In the genomic region with DNA sequence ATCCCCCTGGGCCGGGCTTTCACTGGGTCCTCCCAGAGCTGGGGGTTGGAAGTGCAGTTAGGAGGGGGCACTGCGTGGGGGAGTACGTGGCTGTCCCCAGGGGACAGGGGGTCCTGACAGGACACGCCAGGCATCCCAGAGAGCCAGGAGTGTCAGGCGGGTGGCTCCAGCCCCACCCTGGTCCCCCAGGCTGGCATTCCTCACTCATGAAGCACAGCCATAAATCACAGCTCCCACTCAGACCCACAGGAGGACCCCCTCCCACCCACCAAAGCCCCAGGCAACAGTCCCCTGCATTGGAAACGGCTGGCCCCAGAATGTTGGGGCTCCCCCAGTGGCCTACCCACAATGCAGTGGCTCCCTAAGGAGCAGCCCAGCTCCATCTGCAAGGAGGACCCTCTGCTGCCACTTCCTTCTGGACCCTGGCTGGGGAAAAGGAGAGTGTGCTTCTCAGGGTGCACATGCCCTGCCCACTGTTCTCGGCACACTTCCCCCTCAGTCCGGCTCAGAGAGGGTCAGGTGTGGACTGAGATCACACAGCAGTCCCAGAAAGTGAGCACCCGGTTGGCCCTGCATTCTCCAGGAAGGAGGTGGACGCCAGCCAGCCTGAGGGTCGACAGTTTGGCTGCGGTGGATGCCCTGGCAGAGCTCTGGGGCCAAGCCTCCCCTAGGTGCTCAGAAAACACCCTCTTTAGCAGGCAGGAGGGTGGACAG, we compare ENCODE assay signal across 2 cellular contexts.
TF ChIP-seq lines count a peak whose summit lies in the region.

No MANE protein-coding gene starts in this region.

TF ChIP-seq in GM23338, 12 proteins besides CTCF, POLR2A, EP300 and RAD21:
- no peak for TF ChIP-seq NANOG (IDR thresholded peaks at IDR 0.05; ENCODE audit: borderline replicate concordance)

TF ChIP-seq in K562, 482 proteins besides CTCF, POLR2A, EP300 and RAD21:
- TF ChIP-seq KHSRP (IDR thresholded peaks at IDR 0.05), result no peak
- TF ChIP-seq TRIM24 (IDR thresholded peaks at IDR 0.05), result no peak
- peak; percentile 22 for TF ChIP-seq RBM25 (IDR thresholded peaks at IDR 0.05; ENCODE audit: low read depth, low read length, severe bottlenecking)
- TF ChIP-seq, protein P1, sequence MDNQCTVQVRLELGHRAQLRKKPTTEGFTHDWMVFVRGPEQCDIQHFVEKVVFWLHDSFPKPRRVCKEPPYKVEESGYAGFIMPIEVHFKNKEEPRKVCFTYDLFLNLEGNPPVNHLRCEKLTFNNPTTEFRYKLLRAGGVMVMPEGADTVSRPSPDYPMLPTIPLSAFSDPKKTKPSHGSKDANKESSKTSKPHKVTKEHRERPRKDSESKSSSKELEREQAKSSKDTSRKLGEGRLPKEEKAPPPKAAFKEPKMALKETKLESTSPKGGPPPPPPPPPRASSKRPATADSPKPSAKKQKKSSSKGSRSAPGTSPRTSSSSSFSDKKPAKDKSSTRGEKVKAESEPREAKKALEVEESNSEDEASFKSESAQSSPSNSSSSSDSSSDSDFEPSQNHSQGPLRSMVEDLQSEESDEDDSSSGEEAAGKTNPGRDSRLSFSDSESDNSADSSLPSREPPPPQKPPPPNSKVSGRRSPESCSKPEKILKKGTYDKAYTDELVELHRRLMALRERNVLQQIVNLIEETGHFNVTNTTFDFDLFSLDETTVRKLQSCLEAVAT (IDR thresholded peaks at IDR 0.05), result no peak
- TF ChIP-seq ZNF785 (CRISPR knock-in tag; IDR thresholded peaks at IDR 0.05), result no peak
- no peak for TF ChIP-seq ETV1 (tag; conservative IDR thresholded peaks at IDR 0.05; ENCODE audit: low read depth)
- TF ChIP-seq ZFP36 (IDR thresholded peaks at IDR 0.05; ENCODE audit: low read depth, low read length, partially characterized antibody), result peak; percentile 56
- no peak for TF ChIP-seq POLR2AphosphoS5 (IDR thresholded peaks at IDR 0.05; ENCODE audit: control insufficient read depth, insufficient read depth, low read depth, low read length)
- TF ChIP-seq, protein P2, sequence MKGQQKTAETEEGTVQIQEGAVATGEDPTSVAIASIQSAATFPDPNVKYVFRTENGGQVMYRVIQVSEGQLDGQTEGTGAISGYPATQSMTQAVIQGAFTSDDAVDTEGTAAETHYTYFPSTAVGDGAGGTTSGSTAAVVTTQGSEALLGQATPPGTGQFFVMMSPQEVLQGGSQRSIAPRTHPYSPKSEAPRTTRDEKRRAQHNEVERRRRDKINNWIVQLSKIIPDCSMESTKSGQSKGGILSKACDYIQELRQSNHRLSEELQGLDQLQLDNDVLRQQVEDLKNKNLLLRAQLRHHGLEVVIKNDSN (CRISPR knock-in tag; IDR thresholded peaks at IDR 0.05), result no peak
- TF ChIP-seq TAF15 (IDR thresholded peaks at IDR 0.05; ENCODE audit: low read depth, low read length), result no peak
- no peak for TF ChIP-seq ZNF274 (IDR thresholded peaks at IDR 0.05; ENCODE audit: borderline replicate concordance, low read depth, low read length)
- TF ChIP-seq ZNF263 (CRISPR knock-in tag; IDR thresholded peaks at IDR 0.05; ENCODE audit: borderline replicate concordance), result no peak
- TF ChIP-seq, protein P3, sequence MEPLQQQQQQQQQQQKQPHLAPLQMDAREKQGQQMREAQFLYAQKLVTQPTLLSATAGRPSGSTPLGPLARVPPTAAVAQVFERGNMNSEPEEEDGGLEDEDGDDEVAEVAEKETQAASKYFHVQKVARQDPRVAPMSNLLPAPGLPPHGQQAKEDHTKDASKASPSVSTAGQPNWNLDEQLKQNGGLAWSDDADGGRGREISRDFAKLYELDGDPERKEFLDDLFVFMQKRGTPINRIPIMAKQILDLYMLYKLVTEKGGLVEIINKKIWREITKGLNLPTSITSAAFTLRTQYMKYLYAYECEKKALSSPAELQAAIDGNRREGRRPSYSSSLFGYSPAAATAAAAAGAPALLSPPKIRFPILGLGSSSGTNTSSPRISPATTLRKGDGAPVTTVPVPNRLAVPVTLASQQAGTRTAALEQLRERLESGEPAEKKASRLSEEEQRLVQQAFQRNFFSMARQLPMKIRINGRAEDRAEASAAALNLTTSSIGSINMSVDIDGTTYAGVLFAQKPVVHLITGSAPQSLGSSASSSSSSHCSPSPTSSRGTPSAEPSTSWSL (CRISPR knock-in tag; IDR thresholded peaks at IDR 0.05; ENCODE audit: borderline replicate concordance), result no peak
- TF ChIP-seq BCOR (IDR thresholded peaks at IDR 0.05), result peak; percentile 36; the same call in 1 of the 2 replicates
- no peak for TF ChIP-seq CBX8 (IDR thresholded peaks at IDR 0.05; ENCODE audit: borderline replicate concordance, extremely low read depth, low read depth, low read length, poor library complexity, severe bottlenecking)
- TF ChIP-seq, protein P4, sequence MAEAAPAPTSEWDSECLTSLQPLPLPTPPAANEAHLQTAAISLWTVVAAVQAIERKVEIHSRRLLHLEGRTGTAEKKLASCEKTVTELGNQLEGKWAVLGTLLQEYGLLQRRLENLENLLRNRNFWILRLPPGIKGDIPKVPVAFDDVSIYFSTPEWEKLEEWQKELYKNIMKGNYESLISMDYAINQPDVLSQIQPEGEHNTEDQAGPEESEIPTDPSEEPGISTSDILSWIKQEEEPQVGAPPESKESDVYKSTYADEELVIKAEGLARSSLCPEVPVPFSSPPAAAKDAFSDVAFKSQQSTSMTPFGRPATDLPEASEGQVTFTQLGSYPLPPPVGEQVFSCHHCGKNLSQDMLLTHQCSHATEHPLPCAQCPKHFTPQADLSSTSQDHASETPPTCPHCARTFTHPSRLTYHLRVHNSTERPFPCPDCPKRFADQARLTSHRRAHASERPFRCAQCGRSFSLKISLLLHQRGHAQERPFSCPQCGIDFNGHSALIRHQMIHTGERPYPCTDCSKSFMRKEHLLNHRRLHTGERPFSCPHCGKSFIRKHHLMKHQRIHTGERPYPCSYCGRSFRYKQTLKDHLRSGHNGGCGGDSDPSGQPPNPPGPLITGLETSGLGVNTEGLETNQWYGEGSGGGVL (CRISPR knock-in tag; IDR thresholded peaks at IDR 0.05), result no peak
- no peak for TF ChIP-seq NR3C1 (CRISPR knock-in tag; IDR thresholded peaks at IDR 0.05)
- TF ChIP-seq RB1 (IDR thresholded peaks at IDR 0.05; ENCODE audit: low read depth), result no peak
TF ChIP-seq in K562: peak in this region for 3.
